9 cellular contexts compared by ENCODE assay signal in the genomic region with DNA sequence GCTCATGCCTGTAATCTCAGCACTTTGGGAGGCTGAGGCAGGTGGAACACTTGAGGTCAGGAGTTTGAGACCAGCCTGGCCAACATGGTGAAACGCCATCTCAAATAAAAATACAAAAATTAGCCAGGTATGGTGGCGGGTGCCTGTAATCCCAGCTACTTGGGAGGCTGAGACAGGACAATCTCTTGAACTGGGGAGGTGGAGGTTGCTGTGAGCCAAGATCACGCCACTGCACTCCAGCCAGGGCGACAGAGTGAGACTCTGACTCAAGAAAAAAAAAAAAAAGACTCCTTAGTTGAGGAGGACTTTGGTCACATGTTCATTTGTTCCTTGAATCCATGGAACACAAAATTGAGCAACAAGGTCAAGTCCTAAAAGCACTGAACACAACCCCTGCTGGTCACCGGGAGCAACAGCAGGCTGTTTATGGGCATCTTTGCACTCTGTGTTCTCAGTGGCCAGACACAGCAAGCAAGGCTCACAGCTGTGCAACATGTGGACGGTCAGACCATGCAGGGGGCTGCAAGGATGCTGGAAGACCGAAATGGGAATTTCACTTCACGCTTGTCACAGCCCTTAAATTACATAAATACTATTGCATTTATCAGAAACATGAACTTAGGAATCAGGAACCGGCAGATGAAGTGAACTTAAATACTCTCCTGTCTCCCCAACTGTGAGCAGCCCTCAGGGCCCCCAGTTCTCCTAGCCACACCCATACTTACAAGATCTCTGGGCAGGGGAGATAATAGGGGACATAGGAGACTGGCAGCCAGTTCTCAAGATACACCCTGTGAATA. TPM values are rescaled to one million over a fixed set of nuclear protein-coding genes. Genes with fewer than 3 reads are reported as not detected.
DNase-seq lines count a peak whose midpoint lies in the region; ATAC-seq and TF ChIP-seq lines count a peak whose summit lies in the region.
"Had no signal": no experiment of that assay in that cellular context is flagged by ENCODE, and none has a peak within 500 bp of the region (broad histone marks: within the 10 kb centered on the region; RNA-seq: fewer than 3 reads in every experiment).

No MANE protein-coding gene starts in this region.

- H3K4me3 Mint-ChIP-seq in activated CD4-positive, alpha-beta T cell treated with anti-CD3 and anti-CD28 coated beads for 36 hours: no peak overlapping the region

- no peaks in the 10 kb centered on the region for H3K9me3 Mint-ChIP-seq in activated CD4-positive, alpha-beta T cell treated with anti-CD3 and anti-CD28 coated beads for 36 hours (ENCODE audit: low read depth)
- H3K9me3 Mint-ChIP-seq: central memory CD8-positive, alpha-beta T cell had no signal

- POLR2A ChIA-PET in activated CD4-positive, alpha-beta T cell treated with anti-CD3 and anti-CD28 coated beads for 36 hours (lab: Charles Lee): no interaction called here

- H3K27me3 ChIP-seq in lung (ENCODE audit: control insufficient read depth, insufficient read depth): no peaks in the 10 kb centered on the region
- H3K27me3 ChIP-seq in transverse colon: peaks cover 9% of the 10 kb centered on the region

- H3K4me3 ChIP-seq in lung (no peak overlapping the region), transverse colon (no peak overlapping the region)

- peak; percentile 83 for ATAC-seq in activated CD4-positive, alpha-beta T cell treated with anti-CD3 and anti-CD28 coated beads for 36 hours
- ATAC-seq in lung (ENCODE audit: insufficient read depth, low FRiP score) (peak; percentile 86), GM21447 (IDR thresholded peaks at IDR 0.05; ENCODE audit: unreplicated experiment) (no peak)

- intact Hi-C loops in activated CD4-positive, alpha-beta T cell treated with anti-CD3 and anti-CD28 coated beads for 36 hours (cut with DNase I, micrococcal nuclease): no loop called here
- intact Hi-C loops in transverse colon (cut with DNase I; ENCODE audit: low total_unique reads): no loop called here

- TF ChIP-seq CTCF in lung (IDR thresholded peaks at IDR 0.05; ENCODE audit: control extremely low read depth, extremely low read depth) (peak; percentile 70), transverse colon (IDR thresholded peaks at IDR 0.05) (peak; percentile 68 to 88 (median 82))

- H3K27me3 Mint-ChIP-seq in activated CD4-positive, alpha-beta T cell treated with anti-CD3 and anti-CD28 coated beads for 36 hours: no peaks in the 10 kb centered on the region
- H3K27me3 Mint-ChIP-seq: central memory CD8-positive, alpha-beta T cell had no signal

- in situ Hi-C loops in transverse colon (cut with MboI; ENCODE audit: low pct_ligation_motif_present in 1 of 4, low pct_unique_long_range_greater_than_20kb in 1 of 4, low sequenced_read_pairs in 3 of 4): no loop called here

- TF ChIP-seq POLR2A in transverse colon (IDR thresholded peaks at IDR 0.05): no peak

- DNase-seq in activated CD4-positive, alpha-beta T cell treated with anti-CD3 and anti-CD28 coated beads for 36 hours: peak; percentile 67
- no peak for DNase-seq in activated CD4-positive, alpha-beta T cell treated with anti-CD3 and anti-CD28 coated beads for 1 hour
- DNase-seq in LoVo (ENCODE audit: low spot score): peak; percentile 78
- DNase-seq in SW 1271 (lab: John Stamatoyannopoulos, UW): peak; percentile 57 to 71
- peak; percentile 74 for DNase-seq in dermis blood vessel endothelial cell
- peak; percentile 73 for DNase-seq in lung (ENCODE audit: low spot score)
- DNase-seq in transverse colon: peak; percentile 76

- H3K9me3 ChIP-seq in lung (ENCODE audit: control insufficient read depth in 2 of 2, insufficient read depth in 1 of 2, low read length in 1 of 2) (no peaks in the 10 kb centered on the region), transverse colon (no peaks in the 10 kb centered on the region)

- no peaks in the 10 kb centered on the region for H3K36me3 Mint-ChIP-seq in activated CD4-positive, alpha-beta T cell treated with anti-CD3 and anti-CD28 coated beads for 36 hours (ENCODE audit: low read depth)

- H3K36me3 ChIP-seq in lung (ENCODE audit: control insufficient read depth in 2 of 2, insufficient read depth in 2 of 2, low read length in 2 of 2) (no peaks in the 10 kb centered on the region), transverse colon (no peaks in the 10 kb centered on the region)

- 59 to 66% methylated on average over 9 of the region's 9 CpGs for WGBS in lung, 2 donors
- 52 to 68% methylated on average over 4 to 9 of the region's 9 CpGs for WGBS in transverse colon (ENCODE audit: low coverage in 1 of 2), 2 donors

- H3K27ac Mint-ChIP-seq in activated CD4-positive, alpha-beta T cell treated with anti-CD3 and anti-CD28 coated beads for 36 hours: no peak overlapping the region

- no peaks in the 10 kb centered on the region for H3K4me1 Mint-ChIP-seq in activated CD4-positive, alpha-beta T cell treated with anti-CD3 and anti-CD28 coated beads for 36 hours
- H3K4me1 Mint-ChIP-seq: central memory CD8-positive, alpha-beta T cell had no signal

- CTCF ChIA-PET in activated CD4-positive, alpha-beta T cell treated with anti-CD3 and anti-CD28 coated beads for 36 hours (lab: Charles Lee): interaction anchor here (0.5 to 4.0 kb wide), 8 partner anchors 9 to 241 kb away, joined by 3 to 17 read pairs (median 4); no protein-coding TSS in a partner anchor

- peaks cover 0 to 14% of the 10 kb centered on the region in 2 donors for H3K4me1 ChIP-seq in lung (ENCODE audit: control insufficient read depth in 2 of 2, insufficient read depth in 2 of 2, low read length in 2 of 2)
- peaks cover 0 to 30% (median 13%) of the 10 kb centered on the region in 4 donors for H3K4me1 ChIP-seq in transverse colon

- H3K27ac ChIP-seq in lung (ENCODE audit: low read depth in 1 of 2, low read length in 1 of 2): no peak overlapping the region
- peak overlapping the region; percentile 33 to 57 (median 56) for H3K27ac ChIP-seq in transverse colon

- no peak for TF ChIP-seq EP300 in transverse colon (IDR thresholded peaks at IDR 0.05; ENCODE audit: low read depth)

RNA-seq across cellular contexts. Expression of gene GBGT1, which starts 2.8 kb away (rescaled TPM):
- 1 to 10 TPM; 3.8 to 4.8 TPM for total RNA-seq in activated CD4-positive, alpha-beta T cell treated with anti-CD3 and anti-CD28 coated beads for 36 hours
- total RNA-seq in dermis blood vessel endothelial cell (15.7 and 28.0 TPM in 2 replicates), lung (10 to 100 TPM in 1 of 2 donors, 1 to 10 TPM in 1; 6.1 to 42.9 TPM), transverse colon (10 to 100 TPM in 3 of 4 donors, 1 to 10 TPM in 1; 4.1 to 15.7 (median 11.8) TPM)
- 10 to 100 TPM; 14.8 to 31.6 TPM for polyA plus RNA-seq in lung

RNA-seq across cellular contexts. Expression of gene RALGDS, which starts 39.9 kb away (rescaled TPM):
- 10 to 100 TPM; 65.1 to 78.6 TPM for total RNA-seq in activated CD4-positive, alpha-beta T cell treated with anti-CD3 and anti-CD28 coated beads for 36 hours
- total RNA-seq in dermis blood vessel endothelial cell (68.7 and 68.9 TPM in 2 replicates), lung (10 to 100 TPM; 60.7 to 61.1 TPM), transverse colon (100 to 1,000 TPM in 1 of 4 donors, 10 to 100 TPM in 3; 50.5 to 233 (median 58.2) TPM)
- 100 to 1,000 TPM in 1 of 2 donors, 10 to 100 TPM in 1; 49.5 to 145 TPM for polyA plus RNA-seq in lung

RNA-seq across cellular contexts. Expression of gene OBP2B, which starts 48.1 kb away (rescaled TPM):
- total RNA-seq in activated CD4-positive, alpha-beta T cell treated with anti-CD3 and anti-CD28 coated beads for 36 hours: not detected
- total RNA-seq in dermis blood vessel endothelial cell: not detected in 2 replicates
- total RNA-seq in lung: not detected
- polyA plus RNA-seq in lung: not detected
- not detected for total RNA-seq in transverse colon

Comparison
In these comparisons a context has a peak if more than half of its experiments do, and no peak if none do; other contexts are left out.
1. H3K27ac ChIP-seq: peak in transverse colon (4 of 4); none in lung (0 of 2).